Comparison of ENCODE assay signal across 2 cellular contexts in the genomic region with DNA sequence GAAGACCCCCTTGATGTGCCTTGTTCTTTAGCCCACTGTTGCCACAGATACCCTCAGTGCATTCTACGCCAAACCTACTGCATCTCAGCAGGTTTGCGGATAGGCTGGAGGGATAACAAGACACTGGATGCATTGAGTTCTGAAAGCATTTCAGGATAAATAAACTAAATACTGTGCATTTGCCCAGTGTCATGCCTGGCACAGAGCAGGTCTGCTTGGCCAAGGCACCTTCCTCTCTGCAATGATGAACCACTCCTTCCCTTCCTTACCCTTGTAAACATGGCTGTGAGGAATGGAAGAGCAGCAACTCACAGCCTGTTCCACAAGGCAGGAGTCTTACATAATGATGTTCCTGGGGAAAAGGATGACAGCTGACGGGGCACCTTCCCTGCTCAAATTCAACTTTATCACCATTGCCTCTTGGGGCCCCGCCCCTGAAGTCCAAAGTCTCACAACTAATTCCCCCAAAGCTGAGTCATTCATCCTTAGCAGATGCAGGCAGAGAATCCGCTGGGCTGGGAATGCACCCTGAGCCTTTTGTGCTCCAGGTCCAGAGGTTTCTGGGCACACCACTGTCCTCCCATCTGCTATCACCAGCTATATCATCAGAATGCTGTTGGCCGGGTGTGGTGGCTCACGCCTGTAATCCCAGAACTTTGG.
A peak's percentile ranks its signal among the peaks of the same experiment; 100 is the strongest.
TF ChIP-seq lines count a peak whose summit lies in the region.

No MANE protein-coding gene starts in this region.

TF ChIP-seq in K562, 482 proteins besides CTCF, POLR2A, EP300 and RAD21 (continues in another document):
- TF ChIP-seq ZSCAN32 (CRISPR knock-in tag; IDR thresholded peaks at IDR 0.05) (no peak), MCM2 (IDR thresholded peaks at IDR 0.05; ENCODE audit: low read depth) (no peak), GABPA (tag; conservative IDR thresholded peaks at IDR 0.05; ENCODE audit: low read depth) (no peak), PTBP1 (IDR thresholded peaks at IDR 0.05; ENCODE audit: low read depth, low read length) (no peak), UBTF (IDR thresholded peaks at IDR 0.05; ENCODE audit: borderline replicate concordance in 1 of 2, low read depth in 2 of 2, low read length in 2 of 2) (no peak), ZBTB34 (CRISPR knock-in tag; IDR thresholded peaks at IDR 0.05) (no peak), ZFX (CRISPR knock-in tag; IDR thresholded peaks at IDR 0.05) (no peak), DMBX1 (CRISPR knock-in tag; IDR thresholded peaks at IDR 0.05; ENCODE audit: borderline replicate concordance) (no peak), ZNF77 (CRISPR knock-in tag; IDR thresholded peaks at IDR 0.05) (no peak), POLR2AphosphoS2 (IDR thresholded peaks at IDR 0.05; ENCODE audit: low read length) (0 out of 2 replicates have a peak, but pooled peaks have one; percentile 60), ZNF143 (CRISPR knock-in tag; IDR thresholded peaks at IDR 0.05) (no peak), PHB2 (IDR thresholded peaks at IDR 0.05; ENCODE audit: low read depth) (no peak)
- TF ChIP-seq, protein P1, sequence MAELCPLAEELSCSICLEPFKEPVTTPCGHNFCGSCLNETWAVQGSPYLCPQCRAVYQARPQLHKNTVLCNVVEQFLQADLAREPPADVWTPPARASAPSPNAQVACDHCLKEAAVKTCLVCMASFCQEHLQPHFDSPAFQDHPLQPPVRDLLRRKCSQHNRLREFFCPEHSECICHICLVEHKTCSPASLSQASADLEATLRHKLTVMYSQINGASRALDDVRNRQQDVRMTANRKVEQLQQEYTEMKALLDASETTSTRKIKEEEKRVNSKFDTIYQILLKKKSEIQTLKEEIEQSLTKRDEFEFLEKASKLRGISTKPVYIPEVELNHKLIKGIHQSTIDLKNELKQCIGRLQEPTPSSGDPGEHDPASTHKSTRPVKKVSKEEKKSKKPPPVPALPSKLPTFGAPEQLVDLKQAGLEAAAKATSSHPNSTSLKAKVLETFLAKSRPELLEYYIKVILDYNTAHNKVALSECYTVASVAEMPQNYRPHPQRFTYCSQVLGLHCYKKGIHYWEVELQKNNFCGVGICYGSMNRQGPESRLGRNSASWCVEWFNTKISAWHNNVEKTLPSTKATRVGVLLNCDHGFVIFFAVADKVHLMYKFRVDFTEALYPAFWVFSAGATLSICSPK (IDR thresholded peaks at IDR 0.05; ENCODE audit: borderline replicate concordance): no peak
- TF ChIP-seq, protein P2, sequence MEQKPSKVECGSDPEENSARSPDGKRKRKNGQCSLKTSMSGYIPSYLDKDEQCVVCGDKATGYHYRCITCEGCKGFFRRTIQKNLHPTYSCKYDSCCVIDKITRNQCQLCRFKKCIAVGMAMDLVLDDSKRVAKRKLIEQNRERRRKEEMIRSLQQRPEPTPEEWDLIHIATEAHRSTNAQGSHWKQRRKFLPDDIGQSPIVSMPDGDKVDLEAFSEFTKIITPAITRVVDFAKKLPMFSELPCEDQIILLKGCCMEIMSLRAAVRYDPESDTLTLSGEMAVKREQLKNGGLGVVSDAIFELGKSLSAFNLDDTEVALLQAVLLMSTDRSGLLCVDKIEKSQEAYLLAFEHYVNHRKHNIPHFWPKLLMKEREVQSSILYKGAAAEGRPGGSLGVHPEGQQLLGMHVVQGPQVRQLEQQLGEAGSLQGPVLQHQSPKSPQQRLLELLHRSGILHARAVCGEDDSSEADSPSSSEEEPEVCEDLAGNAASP (IDR thresholded peaks at IDR 0.05): no peak
- TF ChIP-seq, protein P3, sequence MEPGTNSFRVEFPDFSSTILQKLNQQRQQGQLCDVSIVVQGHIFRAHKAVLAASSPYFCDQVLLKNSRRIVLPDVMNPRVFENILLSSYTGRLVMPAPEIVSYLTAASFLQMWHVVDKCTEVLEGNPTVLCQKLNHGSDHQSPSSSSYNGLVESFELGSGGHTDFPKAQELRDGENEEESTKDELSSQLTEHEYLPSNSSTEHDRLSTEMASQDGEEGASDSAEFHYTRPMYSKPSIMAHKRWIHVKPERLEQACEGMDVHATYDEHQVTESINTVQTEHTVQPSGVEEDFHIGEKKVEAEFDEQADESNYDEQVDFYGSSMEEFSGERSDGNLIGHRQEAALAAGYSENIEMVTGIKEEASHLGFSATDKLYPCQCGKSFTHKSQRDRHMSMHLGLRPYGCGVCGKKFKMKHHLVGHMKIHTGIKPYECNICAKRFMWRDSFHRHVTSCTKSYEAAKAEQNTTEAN (CRISPR knock-in tag; IDR thresholded peaks at IDR 0.05): no peak
- TF ChIP-seq, protein P4, sequence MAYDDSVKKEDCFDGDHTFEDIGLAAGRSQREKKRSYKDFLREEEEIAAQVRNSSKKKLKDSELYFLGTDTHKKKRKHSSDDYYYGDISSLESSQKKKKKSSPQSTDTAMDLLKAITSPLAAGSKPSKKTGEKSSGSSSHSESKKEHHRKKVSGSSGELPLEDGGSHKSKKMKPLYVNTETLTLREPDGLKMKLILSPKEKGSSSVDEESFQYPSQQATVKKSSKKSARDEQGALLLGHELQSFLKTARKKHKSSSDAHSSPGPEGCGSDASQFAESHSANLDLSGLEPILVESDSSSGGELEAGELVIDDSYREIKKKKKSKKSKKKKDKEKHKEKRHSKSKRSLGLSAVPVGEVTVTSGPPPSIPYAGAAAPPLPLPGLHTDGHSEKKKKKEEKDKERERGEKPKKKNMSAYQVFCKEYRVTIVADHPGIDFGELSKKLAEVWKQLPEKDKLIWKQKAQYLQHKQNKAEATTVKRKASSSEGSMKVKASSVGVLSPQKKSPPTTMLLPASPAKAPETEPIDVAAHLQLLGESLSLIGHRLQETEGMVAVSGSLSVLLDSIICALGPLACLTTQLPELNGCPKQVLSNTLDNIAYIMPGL (CRISPR knock-in tag; IDR thresholded peaks at IDR 0.05): 0 out of 2 replicates have a peak, but pooled peaks have one; percentile 23

TF ChIP-seq in liver, 16 proteins besides CTCF, POLR2A, EP300 and RAD21:
- TF ChIP-seq NR2F2 (IDR thresholded peaks at IDR 0.05) (no peak), ZBTB33 (IDR thresholded peaks at IDR 0.05) (no peak), RXRA (IDR thresholded peaks at IDR 0.05) (peak; percentile 9 to 73), HNF4G (IDR thresholded peaks at IDR 0.05) (peak; percentile 5), HNF4A (conservative IDR thresholded peaks at IDR 0.05) (peak; percentile 61 to 88), JUND (IDR thresholded peaks at IDR 0.05) (peak in 1 of 2 donors; percentile 80), FOXA2 (IDR thresholded peaks at IDR 0.05) (no peak)
